Comparison of ENCODE assay signal across 2 cellular contexts in genomic region chr12:124737772-124738635, GRCh38.
TF ChIP-seq lines count a peak whose summit lies in the region.

No MANE protein-coding gene starts in this region.

TF ChIP-seq in HCT116, 20 proteins besides CTCF, POLR2A, EP300 and RAD21:
- TF ChIP-seq SP1 (IDR thresholded peaks at IDR 0.05; ENCODE audit: low read depth) (no peak), SIN3A (IDR thresholded peaks at IDR 0.05; ENCODE audit: low read depth) (no peak), ATF3 (IDR thresholded peaks at IDR 0.05) (no peak)

TF ChIP-seq in endothelial cell of umbilical vein, 7 proteins besides CTCF, POLR2A, EP300 and RAD21:
- TF ChIP-seq MYC (IDR thresholded peaks at IDR 0.05; ENCODE audit: low read depth, low read length) (no peak), POLR2AphosphoS5 (IDR thresholded peaks at IDR 0.05; ENCODE audit: insufficient read depth, low read depth, low read length) (no peak), MAX (IDR thresholded peaks at IDR 0.05; ENCODE audit: insufficient read depth, insufficient read length) (no peak), FOS (IDR thresholded peaks at IDR 0.05; ENCODE audit: borderline replicate concordance, insufficient read depth, low read length) (no peak), JUN (IDR thresholded peaks at IDR 0.05; ENCODE audit: borderline replicate concordance, insufficient read depth, insufficient read length, low read depth) (no peak)
TF ChIP-seq in endothelial cell of umbilical vein: peak in this region for 0.
